ENCODE assay signal across 18 cellular contexts in genomic region chr6:83006270-83006905, GRCh38.
"Had no signal": no experiment of that assay in that cellular context is flagged by ENCODE, and none has a peak within 500 bp of the region (broad histone marks: within the 10 kb centered on the region; RNA-seq: fewer than 3 reads in every experiment).

No MANE protein-coding gene starts in this region.

- H3K36me3 ChIP-seq: gastrocnemius medialis, neutrophil, right lobe of liver, transverse colon, vagina had no signal

- H3K9me3 ChIP-seq: gastrocnemius medialis, mucosa of descending colon, right lobe of liver, transverse colon, vagina had no signal

- H3K4me3 ChIP-seq: gastrocnemius medialis, lung, mucosa of descending colon, right lobe of liver, transverse colon, vagina had no signal

- H3K27ac ChIP-seq: gastrocnemius medialis, neutrophil, parathyroid adenoma, right lobe of liver, transverse colon, vagina had no signal

- H3K27me3 ChIP-seq: gastrocnemius medialis, neutrophil, right lobe of liver, transverse colon, vagina had no signal

- H3K4me1 ChIP-seq: gastrocnemius medialis, parathyroid adenoma, right lobe of liver, vagina had no signal

- DNase-seq: cortex of kidney; effector memory CD8-positive, alpha-beta T cell; foreskin fibroblast; gastrocnemius medialis; head of caudate nucleus; kidney; mucosa of descending colon; naive B cell; right lobe of liver; small intestine; stimulated activated CD4-positive, alpha-beta T cell treated with anti-CD3 and anti-CD28 coated beads, Interleukin-15, amount 100 ng/mL, for 24 hours; stimulated activated CD4-positive, alpha-beta T cell treated with anti-CD3 and anti-CD28 coated beads, Interleukin-2, amount 100 ng/mL, for 48 hours; stimulated activated naive B cell treated with anti-CD40 and anti-IgM and Interleukin-4, amounts not matched to agents 10 μg/mL and 1 μg/mL and 100 μg/mL, for 72 hours; transverse colon had no signal
